18 cellular contexts compared by ENCODE assay signal in the genomic region with DNA sequence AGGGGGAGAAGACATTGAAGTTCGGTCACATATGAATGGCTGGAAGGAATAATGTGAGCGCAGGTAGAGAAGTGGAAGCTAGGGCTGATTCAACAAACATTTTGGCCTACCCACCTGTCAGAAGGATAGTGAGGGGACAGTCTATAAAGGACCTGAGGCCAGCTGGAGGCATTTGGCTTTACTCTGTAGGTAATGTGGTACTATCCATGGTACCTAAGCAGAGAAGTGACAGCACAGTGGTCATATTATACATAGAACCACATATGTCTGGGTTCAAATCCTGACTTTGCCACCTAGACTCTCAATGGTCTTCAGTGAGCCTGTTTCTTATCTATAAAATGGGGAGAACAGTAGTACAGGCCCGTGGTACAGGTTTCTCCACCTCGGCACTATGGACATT.
DNase-seq lines count a peak whose midpoint lies in the region; ATAC-seq, FAIRE-seq and TF ChIP-seq lines count a peak whose summit lies in the region.
"Had no signal": no experiment of that assay in that cellular context is flagged by ENCODE, and none has a peak within 500 bp of the region (broad histone marks: within the 10 kb centered on the region; RNA-seq: fewer than 3 reads in every experiment).

No MANE protein-coding gene starts in this region.

- H2AFZ ChIP-seq in GM12878 (ENCODE audit: control insufficient read depth, low read depth, low read length) = no peak overlapping the region
- H2AFZ ChIP-seq: GM23248 had no signal

- POLR2A ChIA-PET in HEK293 (lab: Yijun Ruan, JAX) (no interaction called here), GM12878 (lab: Charles Lee) (no interaction called here)
- POLR2A ChIA-PET in CD8-positive, alpha-beta memory T cell (lab: Charles Lee) = no interaction called here

- TF ChIP-seq CTCF in HEK293 (tag by site-specific recombination; IDR thresholded peaks at IDR 0.05) (no peak), GM12878 (IDR thresholded peaks at IDR 0.05 in 2 of 3, conservative IDR thresholded peaks at IDR 0.05 in 1 of 3; ENCODE audit: control insufficient read depth in 2 of 3, extremely low read depth in 1 of 3, insufficient read depth in 1 of 3, low read depth in 3 of 3, low read length in 3 of 3) (no peak), type B pancreatic cell (conservative IDR thresholded peaks at IDR 0.05) (no peak)

- no peaks in the 10 kb centered on the region for H4K20me1 ChIP-seq in GM12878 (ENCODE audit: control insufficient read depth, insufficient read depth)

- H3K27ac Mint-ChIP-seq in type B pancreatic cell = no peak overlapping the region
- no peak overlapping the region for H3K27ac Mint-ChIP-seq in CD8-positive, alpha-beta memory T cell
- H3K27ac Mint-ChIP-seq: CD4-positive, alpha-beta memory T cell; H9 had no signal

- no peak overlapping the region for H3K9ac ChIP-seq in GM12878 (ENCODE audit: control insufficient read depth, insufficient read depth, low read length)
- H3K9ac ChIP-seq: GM23248 had no signal

- ATAC-seq in right cardiac atrium (no peak), GM12878 (no peak)

- WGBS in right cardiac atrium = 91% methylated on average over 4 of the region's 4 CpGs
- 14% methylated on average over 4 of the region's 4 CpGs for WGBS in GM12878 (ENCODE audit: insufficient coverage, insufficient replicate concordance, low lambda C conversion rate, missing lambda C conversion rate)

- TF ChIP-seq EP300 in GM12878 (IDR thresholded peaks at IDR 0.05; ENCODE audit: borderline replicate concordance in 1 of 2, control insufficient read depth in 1 of 2, low read depth in 2 of 2, low read length in 2 of 2) = no peak

- no peak for TF ChIP-seq RAD21 in GM12878 (IDR thresholded peaks at IDR 0.05; ENCODE audit: insufficient read depth, low read depth, low read length)

- no peak overlapping the region for H3K4me2 ChIP-seq in GM12878 (ENCODE audit: control insufficient read depth, insufficient read depth)

- H3K27ac ChIP-seq in right cardiac atrium (ENCODE audit: low read length) (no peak overlapping the region), HEK293 (ENCODE audit: extremely low read depth, low read depth, low read length) (no peak overlapping the region), GM12878 (ENCODE audit: control insufficient read depth, insufficient read depth) (no peak overlapping the region)
- no peak overlapping the region for H3K27ac ChIP-seq in CD8-positive, alpha-beta memory T cell (ENCODE audit: low read depth, low read length)
- H3K27ac ChIP-seq: GM23248 had no signal

- H3K4me1 ChIP-seq in right cardiac atrium (ENCODE audit: control insufficient read depth, insufficient read depth, low read length) = no peaks in the 10 kb centered on the region
- H3K4me1 ChIP-seq in HEK293 (ENCODE audit: control insufficient read depth, insufficient read depth, low read length) = no peaks in the 10 kb centered on the region
- no peaks in the 10 kb centered on the region for H3K4me1 ChIP-seq in GM12878 (ENCODE audit: control insufficient read depth, insufficient read depth, low read length)
- no peaks in the 10 kb centered on the region for H3K4me1 ChIP-seq in CD8-positive, alpha-beta memory T cell (ENCODE audit: insufficient read depth, low read length)
- H3K4me1 ChIP-seq: Caco-2 had no signal

- TF ChIP-seq POLR2A in GM12878 (IDR thresholded peaks at IDR 0.05; ENCODE audit: low read depth, low read length) = no peak

- SMC1A ChIA-PET in GM12878 (lab: Charles Lee; ENCODE audit: uncharacterized antibody, unreplicated experiment) = no interaction called here

- CTCF ChIA-PET in HEK293 (lab: Yijun Ruan, JAX) = no interaction called here
- CTCF ChIA-PET in GM12878 (lab: Yijun Ruan, JAX) = no interaction called here
- CTCF ChIA-PET in CD8-positive, alpha-beta memory T cell (lab: Charles Lee) = no interaction called here

- peaks cover 5% of the 10 kb centered on the region for H3K4me1 Mint-ChIP-seq in type B pancreatic cell (ENCODE audit: unreplicated experiment)
- H3K4me1 Mint-ChIP-seq in CD8-positive, alpha-beta memory T cell = no peaks in the 10 kb centered on the region
- H3K4me1 Mint-ChIP-seq: CD4-positive, alpha-beta memory T cell; H9 had no signal

- H3K9me3 ChIP-seq in right cardiac atrium (ENCODE audit: control insufficient read depth, low read length) (no peaks in the 10 kb centered on the region), HEK293 (ENCODE audit: control insufficient read depth, insufficient read depth, low read depth, low read length) (no peaks in the 10 kb centered on the region), GM12878 (replicated peaks; ENCODE audit: control insufficient read depth, insufficient read depth, low read length) (no peaks in the 10 kb centered on the region; the same call in 2 of the 3 replicates)
- H3K9me3 ChIP-seq in CD8-positive, alpha-beta memory T cell (ENCODE audit: low read length) = no peaks in the 10 kb centered on the region
- H3K9me3 ChIP-seq: Caco-2 had no signal

- BruUV-seq in GM12878 (replicated peaks; lab: Mats Ljungman, UMichigan) = no TSS peak

- no peak for FAIRE-seq in GM12878 (lab: Jason Lieb, UNC)
- FAIRE-seq: GM12891 had no signal

- H3K36me3 Mint-ChIP-seq in type B pancreatic cell = no peaks in the 10 kb centered on the region
- H3K36me3 Mint-ChIP-seq in CD8-positive, alpha-beta memory T cell = no peaks in the 10 kb centered on the region
- H3K36me3 Mint-ChIP-seq: CD4-positive, alpha-beta memory T cell had no signal

- no peaks in the 10 kb centered on the region for H3K36me3 ChIP-seq in HEK293 (ENCODE audit: control insufficient read depth in 2 of 2, insufficient read depth in 1 of 2, low read length in 2 of 2)
- no peaks in the 10 kb centered on the region for H3K36me3 ChIP-seq in GM12878 (ENCODE audit: control insufficient read depth in 2 of 2, insufficient read depth in 2 of 2, low read length in 1 of 2)
- H3K36me3 ChIP-seq in CD8-positive, alpha-beta memory T cell (ENCODE audit: insufficient read depth, low read length) = no peaks in the 10 kb centered on the region

- H3K27me3 ChIP-seq in right cardiac atrium (ENCODE audit: control insufficient read depth, insufficient read depth) = no peaks in the 10 kb centered on the region
- no peaks in the 10 kb centered on the region; a peak in 1 of 4 replicates for H3K27me3 ChIP-seq in GM12878 (replicated peaks in 1 of 2; ENCODE audit: control insufficient read depth in 2 of 2, insufficient read depth in 2 of 2, low read length in 1 of 2)
- no peaks in the 10 kb centered on the region for H3K27me3 ChIP-seq in CD8-positive, alpha-beta memory T cell (ENCODE audit: insufficient read depth, low read length, poor library complexity, severe bottlenecking)

- H3K79me2 ChIP-seq in GM12878 (ENCODE audit: control insufficient read depth, insufficient read depth, low read length) = no peaks in the 10 kb centered on the region

- H3K27me3 Mint-ChIP-seq in type B pancreatic cell = peaks cover 4% of the 10 kb centered on the region
- peaks cover 0 to 4% of the 10 kb centered on the region in 2 donors for H3K27me3 Mint-ChIP-seq in CD8-positive, alpha-beta memory T cell
- H3K27me3 Mint-ChIP-seq: CD4-positive, alpha-beta memory T cell had no signal

- no peaks in the 10 kb centered on the region for H3K9me3 Mint-ChIP-seq in type B pancreatic cell
- no peaks in the 10 kb centered on the region for H3K9me3 Mint-ChIP-seq in CD8-positive, alpha-beta memory T cell
- H3K9me3 Mint-ChIP-seq: H9 had no signal

- RAD21 ChIA-PET in GM12878 (lab: Charles Lee; ENCODE audit: unreplicated experiment) = no interaction called here

- intact Hi-C loops in cardiac septum (cut with DNase I) (no loop called here), right cardiac atrium (cut with DNase I) (loop anchor here in 1 of 4 donors (10.0 kb wide), 1 partner anchor 396 kb away; the partner anchor contains the start of gene STK32B), GM12878 (cut with micrococcal nuclease; ENCODE audit: unreplicated experiment) (no loop called here)

- H3K4me3 ChIP-seq in right cardiac atrium (ENCODE audit: low read length) (no peak overlapping the region), HEK293 (ENCODE audit: low read depth, low read length) (no peak overlapping the region), GM12878 (no peak overlapping the region)
- no peak overlapping the region for H3K4me3 ChIP-seq in CD8-positive, alpha-beta memory T cell (ENCODE audit: low read length)
- H3K4me3 ChIP-seq: GM23248 had no signal

- H3K4me3 Mint-ChIP-seq in type B pancreatic cell = no peak overlapping the region
- H3K4me3 Mint-ChIP-seq in CD8-positive, alpha-beta memory T cell = no peak overlapping the region
- H3K4me3 Mint-ChIP-seq: H9 had no signal

- in situ Hi-C loops in GM12878 (cut with MboI) = no loop called here

- DNase-seq in cardiac septum (ENCODE audit: low spot score) (peak; percentile 24), right cardiac atrium (no peak), GM12878 (ENCODE audit: low read depth, low spot score) (no peak), type B pancreatic cell (ENCODE audit: extremely low spot score, unreplicated experiment) (peak; percentile 13), DMS79 treated with DMSO at 0.1 percent for 48 hours (lab: John Stamatoyannopoulos, UW) (no peak), NCI-H2081 (lab: John Stamatoyannopoulos, UW) (no peak)
- no peak for DNase-seq in CD8-positive, alpha-beta memory T cell
- DNase-seq: 8988T; C1 segment of cervical spinal cord; Caco-2; CD4-positive, alpha-beta memory T cell; DMS153; EL; GDM1; GM23248; H9 had no signal

TF ChIP-seq in GM12878, 131 proteins besides CTCF, POLR2A, EP300 and RAD21 (continues in another document):
- TF ChIP-seq SREBF2 (IDR thresholded peaks at IDR 0.05; ENCODE audit: low read length) = no peak

Comparison
In these comparisons a context has a peak if more than half of its experiments do, and no peak if none do; other contexts are left out.
1. DNase-seq: peak in cardiac septum (single experiment) and type B pancreatic cell (single experiment); none in right cardiac atrium (0 of 3), GM12878 (single experiment), CD8-positive, alpha-beta memory T cell (0 of 5), DMS79 treated with DMSO at 0.1 percent for 48 hours (single experiment) and NCI-H2081 (0 of 2).